In the genomic region with DNA sequence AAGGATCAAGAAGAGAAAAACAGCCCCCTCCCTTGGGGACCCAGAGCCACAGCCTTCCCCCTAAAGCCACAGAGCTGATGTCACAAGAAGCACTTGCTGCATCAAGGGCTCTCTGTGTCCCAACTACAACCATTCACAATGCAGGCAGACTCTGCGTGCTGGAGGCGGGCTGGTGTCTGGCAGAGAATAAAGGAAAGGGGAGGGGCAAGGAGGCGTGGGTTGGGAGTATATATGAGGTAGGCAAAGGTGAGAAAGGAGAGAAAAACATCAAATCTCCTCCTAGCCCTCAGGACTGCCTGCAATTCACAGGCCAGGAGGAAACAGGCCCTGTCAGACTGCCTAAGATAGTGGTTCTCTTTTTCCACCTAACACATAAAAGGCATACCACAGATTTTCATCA, we compare ENCODE assay signal across 13 cellular contexts. TPM values are rescaled to one million over a fixed set of nuclear protein-coding genes. Genes with fewer than 3 reads are reported as not detected.
A peak's percentile ranks its signal among the peaks of the same experiment; 100 is the strongest.
DNase-seq lines count a peak whose midpoint lies in the region; ATAC-seq and TF ChIP-seq lines count a peak whose summit lies in the region.
"Had no signal": no experiment of that assay in that cellular context is flagged by ENCODE, and none has a peak within 500 bp of the region (broad histone marks: within the 10 kb centered on the region; RNA-seq: fewer than 3 reads in every experiment).

No MANE protein-coding gene starts in this region.

- no peaks in the 10 kb centered on the region for H3K9me3 ChIP-seq in left lung
- H3K9me3 ChIP-seq: breast epithelium, heart left ventricle, vagina had no signal

- ATAC-seq in left lung (peak; percentile 94), HG02588 (IDR thresholded peaks at IDR 0.05; ENCODE audit: unreplicated experiment) (no peak), HG03571 (IDR thresholded peaks at IDR 0.05; ENCODE audit: unreplicated experiment) (no peak)
- ATAC-seq: HCT116 had no signal

- TF ChIP-seq CTCF in left lung (IDR thresholded peaks at IDR 0.05): no peak

- H3K4me3 ChIP-seq in left lung: no peak overlapping the region
- H3K4me3 ChIP-seq: breast epithelium, heart left ventricle, vagina had no signal

- H3K27ac ChIP-seq in left lung: peak overlapping the region in 1 of 2 donors; percentile 53
- H3K27ac ChIP-seq: breast epithelium, parathyroid adenoma, vagina had no signal

- DNase-seq in SIG-M5 treated with dmso at 0.1 percent for 504 hours (lab: John Stamatoyannopoulos, UW; ENCODE audit: unreplicated experiment) (peak; percentile 71), SIG-M5 (lab: John Stamatoyannopoulos, UW) (no peak), left lung (peak; percentile 57 to 72), cerebellar nuclear complex (lab: John Stamatoyannopoulos, UW) (no peak)
- DNase-seq in activated CD8-positive, alpha-beta memory T cell treated with anti-CD3 and anti-CD28 coated beads, Interleukin-2, amount 50 U/mL, for 4 hours: peak; percentile 63
- DNase-seq in stimulated activated naive CD4-positive, alpha-beta T cell (lab: John Stamatoyannopoulos, UW): peak; percentile 3 to 58 (median 22)
- DNase-seq: heart left ventricle had no signal

- peaks cover 3 to 45% of the 10 kb centered on the region in 2 donors for H3K4me1 ChIP-seq in left lung
- H3K4me1 ChIP-seq: breast epithelium, parathyroid adenoma had no signal

- intact Hi-C loops in left lung (cut with DNase I): no loop called here

- H3K27me3 ChIP-seq in left lung: no peaks in the 10 kb centered on the region
- H3K27me3 ChIP-seq: breast epithelium, heart left ventricle, vagina had no signal

- no peaks in the 10 kb centered on the region for H3K36me3 ChIP-seq in left lung
- H3K36me3 ChIP-seq: breast epithelium, heart left ventricle, vagina had no signal

RNA-seq across cellular contexts. Expression of gene IHH, which starts 48.7 kb away (rescaled TPM):
- 1 to 10 TPM; 1.0 to 1.7 TPM for total RNA-seq in left lung
- total RNA-seq: heart left ventricle, vagina had no signal

RNA-seq across cellular contexts. Expression of gene NHEJ1, which starts 51.1 kb away (rescaled TPM):
- total RNA-seq in left lung: 10 to 100 TPM; 14.0 to 16.4 TPM

Comparison
In these comparisons a context has a peak if more than half of its experiments do, and no peak if none do; other contexts are left out.
1. DNase-seq: peak in SIG-M5 treated with dmso at 0.1 percent for 504 hours (single experiment), activated CD8-positive, alpha-beta memory T cell treated with anti-CD3 and anti-CD28 coated beads, Interleukin-2, amount 50 U/mL, for 4 hours (single experiment), left lung (2 of 2) and stimulated activated naive CD4-positive, alpha-beta T cell (6 of 6); none in SIG-M5 (single experiment) and cerebellar nuclear complex (0 of 2).